Comparison of ENCODE assay signal across 14 cellular contexts in genomic region chr7:106774213-106774767, GRCh38.
A peak's percentile ranks its signal among the peaks of the same experiment; 100 is the strongest.
DNase-seq lines count a peak whose midpoint lies in the region; FAIRE-seq and TF ChIP-seq lines count a peak whose summit lies in the region.
"Had no signal": no experiment of that assay in that cellular context is flagged by ENCODE, and none has a peak within 500 bp of the region (broad histone marks: within the 10 kb centered on the region; RNA-seq: fewer than 3 reads in every experiment).

No MANE protein-coding gene starts in this region.

- peaks cover 35% of the 10 kb centered on the region; the same call in 1 of the 2 replicates for H3F3A ChIP-seq in PC-9 (ENCODE audit: insufficient read depth, low read depth)

- H3K27me3 Mint-ChIP-seq in Caco-2 (ENCODE audit: insufficient read depth, unreplicated experiment): no peaks in the 10 kb centered on the region

- no peak for TF ChIP-seq POLR2A in endothelial cell of umbilical vein (IDR thresholded peaks at IDR 0.05; ENCODE audit: low read depth, low read length)

- H3K4me2 ChIP-seq in PC-9 (no peak overlapping the region), endothelial cell of umbilical vein (ENCODE audit: insufficient read depth, low read length) (no peak overlapping the region)
- H3K4me2 ChIP-seq: BLaER1 had no signal

- TSS peak; percentile 80 for BruUV-seq in Caco-2 (replicated peaks; lab: Mats Ljungman, UMichigan)
- BruUV-seq in PC-9 (replicated peaks; lab: Mats Ljungman, UMichigan): TSS peak; percentile 72
- TSS peak; percentile 74 for BruUV-seq in endothelial cell of umbilical vein (replicated peaks; lab: Mats Ljungman, UMichigan)

- intact Hi-C loops in Caco-2 (cut with micrococcal nuclease; ENCODE audit: unreplicated experiment) (no loop called here), PC-9 (cut with micrococcal nuclease; ENCODE audit: unreplicated experiment) (loop anchor here (2.0 to 10.0 kb wide), 9 partner anchors 37 to 1759 kb away; partner anchors contain the start of genes KMT2E, LAMB1 and PNPLA8), endothelial cell of umbilical vein (cut with micrococcal nuclease) (loop anchor here (2.0 to 5.0 kb wide), 6 partner anchors 37 to 557 kb away; partner anchors contain the start of gene CCDC71L), dorsolateral prefrontal cortex (cut with DNase I) (no loop called here)

- H3K4me1 Mint-ChIP-seq in Caco-2 (ENCODE audit: low read depth, unreplicated experiment): peaks cover 18% of the 10 kb centered on the region

- CTCF ChIA-PET in Caco-2 (lab: Charles Lee): no interaction called here
- CTCF ChIA-PET in PC-9 (lab: Charles Lee): interaction anchor here (0.6 to 1.6 kb wide), 2 partner anchors 114 to 174 kb away, joined by 3 to 5 read pairs; partner anchors contain the start of gene CCDC71L
- CTCF ChIA-PET in endothelial cell of umbilical vein (lab: Charles Lee): interaction anchor here (0.7 to 1.6 kb wide), 3 partner anchors 37 to 109 kb away, joined by 3 to 9 read pairs (median 3); no protein-coding TSS in a partner anchor

- H3K9me1 ChIP-seq in endothelial cell of umbilical vein (replicated peaks; ENCODE audit: control insufficient read depth, extremely low read depth, insufficient read depth, low read length): no peaks in the 10 kb centered on the region

- no peak for FAIRE-seq in endothelial cell of umbilical vein (lab: Jason Lieb, UNC)

- H3K4me3 Mint-ChIP-seq in Caco-2 (ENCODE audit: unreplicated experiment): peak overlapping the region; percentile 70
- H3K4me3 Mint-ChIP-seq: H9 had no signal

- dilution Hi-C loops in endothelial cell of umbilical vein (cut with MboI; ENCODE audit: extremely low pct_ligation_motif_present, low sequenced_read_pairs): no loop called here

- H3K4me1 ChIP-seq in ACC112 (ENCODE audit: control insufficient read depth, insufficient read depth, low read length, unreplicated experiment) (peaks cover 53% of the 10 kb centered on the region), Caco-2 (peaks cover 26% of the 10 kb centered on the region), PC-9 (replicated peaks; ENCODE audit: insufficient read depth) (peaks cover 69% of the 10 kb centered on the region), endothelial cell of umbilical vein (ENCODE audit: control insufficient read depth, extremely low read depth, insufficient read depth, low read length) (peaks cover 51% of the 10 kb centered on the region)
- H3K4me1 ChIP-seq: BLaER1 had no signal

- H3K36me3 Mint-ChIP-seq in Caco-2 (ENCODE audit: insufficient read depth, unreplicated experiment): no peaks in the 10 kb centered on the region

- no peaks in the 10 kb centered on the region for H3K9me3 ChIP-seq in Caco-2
- peaks cover 18% of the 10 kb centered on the region for H3K9me3 ChIP-seq in PC-9 (ENCODE audit: insufficient read depth, low read depth)
- no peaks in the 10 kb centered on the region for H3K9me3 ChIP-seq in endothelial cell of umbilical vein (replicated peaks; ENCODE audit: control insufficient read depth, insufficient read depth, low read length)
- H3K9me3 ChIP-seq: BLaER1 had no signal

- DNase-seq in Caco-2 (no peak), PC-9 (no peak), endothelial cell of umbilical vein (ENCODE audit: low read depth, low spot score) (no peak), dorsolateral prefrontal cortex (no peak), COLO668 (lab: John Stamatoyannopoulos, UW; ENCODE audit: unreplicated experiment) (no peak)
- no peak for DNase-seq in activated naive CD4-positive, alpha-beta T cell (lab: John Stamatoyannopoulos, UW)
- DNase-seq: DMS153, NCI-H1417, NCI-H1930, NCI-H2171 treated with DMSO at 0.1 percent for 48 hours, NCI-H510A treated with DMSO at 0.1 percent for 48 hours had no signal

- H3K4me3 ChIP-seq in ACC112 (ENCODE audit: low read depth, low read length) (no peak overlapping the region), Caco-2 (ENCODE audit: low read depth, low read length) (peak overlapping the region; percentile 23), PC-9 (no peak overlapping the region), endothelial cell of umbilical vein (replicated peaks in 1 of 3; ENCODE audit: insufficient read depth in 1 of 3, low read depth in 1 of 3, low read length in 3 of 3) (no peak overlapping the region), dorsolateral prefrontal cortex (no peak overlapping the region)
- H3K4me3 ChIP-seq: BLaER1 had no signal

- H3K27ac ChIP-seq in ACC112 (ENCODE audit: low read depth, low read length) (peak overlapping the region; percentile 81), PC-9 (peak overlapping the region; percentile 70), endothelial cell of umbilical vein (ENCODE audit: insufficient read depth, low read depth, low read length) (peak overlapping the region; percentile 83), dorsolateral prefrontal cortex (no peak overlapping the region)
- H3K27ac ChIP-seq: BLaER1 had no signal

- POLR2A ChIA-PET in Caco-2 (lab: Charles Lee): no interaction called here
- POLR2A ChIA-PET in PC-9 (lab: Charles Lee; ENCODE audit: unreplicated experiment): interaction anchor here (0.6 to 1.2 kb wide), 5 partner anchors 281 to 496 kb away, joined by 3 to 16 read pairs (median 3); partner anchors contain the start of gene NAMPT
- POLR2A ChIA-PET in endothelial cell of umbilical vein (lab: Charles Lee): interaction anchor here (1.8 to 2.0 kb wide), 2 partner anchors 56 to 558 kb away, joined by 4 read pairs; no protein-coding TSS in a partner anchor

- no peak for TF ChIP-seq CTCF in Caco-2 (IDR thresholded peaks at IDR 0.05; ENCODE audit: insufficient read depth in 1 of 2, low read depth in 1 of 2, low read length in 1 of 2, severe bottlenecking in 1 of 2, unreplicated experiment in 1 of 2)
- TF ChIP-seq CTCF in PC-9 (conservative IDR thresholded peaks at IDR 0.05): no peak
- TF ChIP-seq CTCF in endothelial cell of umbilical vein (IDR thresholded peaks at IDR 0.05; ENCODE audit: extremely low read depth in 1 of 2, insufficient read depth in 1 of 2, low read depth in 1 of 2, low read length in 2 of 2): no peak
- no peak for TF ChIP-seq CTCF in dorsolateral prefrontal cortex (IDR thresholded peaks at IDR 0.05 in 54 of 56, conservative IDR thresholded peaks at IDR 0.05 in 2 of 56; ENCODE audit: low read depth in 1 of 56, partially characterized antibody in 56 of 56)

- peak overlapping the region; percentile 47 for H3K27ac Mint-ChIP-seq in Caco-2 (ENCODE audit: unreplicated experiment)
- H3K27ac Mint-ChIP-seq: H9 had no signal

- H3K27me3 ChIP-seq in ACC112 (ENCODE audit: insufficient read depth, low read length) (no peaks in the 10 kb centered on the region), Caco-2 (replicated peaks; ENCODE audit: control insufficient read depth, insufficient read depth, low read length) (no peaks in the 10 kb centered on the region; the same call in 1 of the 2 replicates), PC-9 (ENCODE audit: insufficient read depth, low read depth) (no peaks in the 10 kb centered on the region), endothelial cell of umbilical vein (ENCODE audit: control insufficient read depth in 2 of 2, insufficient read depth in 2 of 2, low read length in 2 of 2) (no peaks in the 10 kb centered on the region), dorsolateral prefrontal cortex (no peaks in the 10 kb centered on the region)
- H3K27me3 ChIP-seq: BLaER1 had no signal

- H2AFZ ChIP-seq in ACC112 (ENCODE audit: low read length, unreplicated experiment) (peak overlapping the region; percentile 5), PC-9 (no peak overlapping the region), endothelial cell of umbilical vein (ENCODE audit: low read depth, low read length) (peak overlapping the region; percentile 8)

- peaks cover 18% of the 10 kb centered on the region for H3K9me3 Mint-ChIP-seq in Caco-2 (ENCODE audit: unreplicated experiment)
- H3K9me3 Mint-ChIP-seq: H9 had no signal

- H3K79me2 ChIP-seq in ACC112 (ENCODE audit: control insufficient read depth, insufficient read depth, low read length, unreplicated experiment) (no peaks in the 10 kb centered on the region), PC-9 (ENCODE audit: low read depth) (no peaks in the 10 kb centered on the region), endothelial cell of umbilical vein (ENCODE audit: control insufficient read depth, insufficient read depth, low read length) (peaks cover 2% of the 10 kb centered on the region)

- no peaks in the 10 kb centered on the region for H3K9me2 ChIP-seq in PC-9 (ENCODE audit: insufficient read depth)

- H3K9ac ChIP-seq in endothelial cell of umbilical vein (replicated peaks; ENCODE audit: extremely low read depth, insufficient read depth, low read length): no peak overlapping the region
- H3K9ac ChIP-seq: BLaER1 had no signal

- H3K36me3 ChIP-seq in ACC112 (ENCODE audit: insufficient read depth, low read length) (no peaks in the 10 kb centered on the region), Caco-2 (ENCODE audit: control insufficient read depth, insufficient read depth, low read length) (no peaks in the 10 kb centered on the region), PC-9 (ENCODE audit: low read depth) (no peaks in the 10 kb centered on the region; the same call in 1 of the 2 replicates), endothelial cell of umbilical vein (ENCODE audit: control insufficient read depth in 2 of 2, extremely low read depth in 1 of 2, insufficient read depth in 2 of 2, low read length in 2 of 2) (no peaks in the 10 kb centered on the region)
- H3K36me3 ChIP-seq: BLaER1 had no signal

- H4K20me1 ChIP-seq in PC-9 (ENCODE audit: insufficient read depth): no peaks in the 10 kb centered on the region
- no peaks in the 10 kb centered on the region for H4K20me1 ChIP-seq in endothelial cell of umbilical vein (replicated peaks; ENCODE audit: control insufficient read depth, extremely low read depth, insufficient read depth, low read length)
- H4K20me1 ChIP-seq: BLaER1 had no signal

TF ChIP-seq in endothelial cell of umbilical vein, 7 proteins besides CTCF, POLR2A, EP300 and RAD21:
- TF ChIP-seq JUN (IDR thresholded peaks at IDR 0.05; ENCODE audit: borderline replicate concordance, insufficient read depth, insufficient read length, low read depth) (no peak), POLR2AphosphoS5 (IDR thresholded peaks at IDR 0.05; ENCODE audit: insufficient read depth, low read depth, low read length) (no peak), EZH2 (IDR thresholded peaks at IDR 0.05; ENCODE audit: borderline replicate concordance, low read depth, low read length, severe bottlenecking) (no peak), MYC (IDR thresholded peaks at IDR 0.05; ENCODE audit: low read depth, low read length) (no peak), FOS (IDR thresholded peaks at IDR 0.05; ENCODE audit: borderline replicate concordance, insufficient read depth, low read length) (no peak), GATA2 (IDR thresholded peaks at IDR 0.05; ENCODE audit: insufficient read depth, insufficient read length, low read depth, low read length) (no peak), MAX (IDR thresholded peaks at IDR 0.05; ENCODE audit: insufficient read depth, insufficient read length) (no peak)

Comparison
In these comparisons a context has a peak if more than half of its experiments do, and no peak if none do; other contexts are left out.
1. H3K27ac ChIP-seq: peak in ACC112 (single experiment), PC-9 (single experiment) and endothelial cell of umbilical vein (single experiment); none in dorsolateral prefrontal cortex (0 of 59).
2. intact Hi-C loops: an anchor here in PC-9 (2.0 to 10.0 kb wide) and endothelial cell of umbilical vein (2.0 to 5.0 kb wide); none called in Caco-2 and dorsolateral prefrontal cortex.